Comparison of ENCODE assay signal across 8 cellular contexts in genomic region chr11:130314184-130314748, GRCh38. TPM values are rescaled to one million over a fixed set of nuclear protein-coding genes. Genes with fewer than 3 reads are reported as not detected.
DNase-seq lines count a peak whose midpoint lies in the region; ATAC-seq lines count a peak whose summit lies in the region.

No MANE protein-coding gene starts in this region.

- peak overlapping the region; percentile 65 to 74 for H3K9ac ChIP-seq in duodenal mucosa (ENCODE audit: low read depth in 1 of 2, low read length in 2 of 2)

- peak overlapping the region; percentile 75 to 87 for H3K4me3 ChIP-seq in duodenal mucosa (ENCODE audit: low read depth in 1 of 2, low read length in 2 of 2)

- H3K27me3 ChIP-seq in duodenal mucosa (ENCODE audit: control insufficient read depth in 1 of 2, insufficient read depth in 2 of 2, low read length in 2 of 2): no peaks in the 10 kb centered on the region

- DNase-seq in NCI-H2081 (lab: John Stamatoyannopoulos, UW) (peak; percentile 68 to 84), NCI-H2081 treated with DMSO at 0.1 percent for 48 hours (lab: John Stamatoyannopoulos, UW) (no peak), NCI-H146 treated with DMSO at 0.1 percent for 48 hours (lab: John Stamatoyannopoulos, UW; ENCODE audit: unreplicated experiment) (peak; percentile 36), lung microvascular endothelial cell (ENCODE audit: low read depth in 2 of 2) (peak; percentile 53 to 56)
- DNase-seq in activated CD4-positive, alpha-beta T cell treated with anti-CD3 and anti-CD28 coated beads, Interleukin-2, amount 50 U/mL, for 24 hours (ENCODE audit: low read depth in 1 of 2, low spot score in 1 of 2): peak; percentile 45 to 46
- DNase-seq in stimulated activated CD4-positive, alpha-beta T cell treated with anti-CD3 and anti-CD28 coated beads, TNF-alpha, amount 100 ng/mL, for 48 hours (ENCODE audit: low read depth in 3 of 3): peak; percentile 30 to 48 (median 33)

- peak overlapping the region; percentile 94 for H3K27ac ChIP-seq in duodenal mucosa (ENCODE audit: low read depth, low read length)

- H3K36me3 ChIP-seq in duodenal mucosa (ENCODE audit: control insufficient read depth in 1 of 2, insufficient read depth in 2 of 2, low read length in 2 of 2): no peaks in the 10 kb centered on the region

- ATAC-seq in HG02610 (IDR thresholded peaks at IDR 0.05; ENCODE audit: unreplicated experiment): peak; percentile 46

- peaks cover 6 to 23% of the 10 kb centered on the region in 2 donors for H3K4me1 ChIP-seq in duodenal mucosa (ENCODE audit: control insufficient read depth in 1 of 2, insufficient read depth in 2 of 2, low read length in 2 of 2)

- no peaks in the 10 kb centered on the region for H3K9me3 ChIP-seq in duodenal mucosa (ENCODE audit: control insufficient read depth in 1 of 2, low read length in 2 of 2)

RNA-seq across cellular contexts. Expression of gene ZBTB44, which starts 0.5 kb away (rescaled TPM):
- total RNA-seq in lung microvascular endothelial cell: 20.0 and 30.4 TPM in 2 replicates
